Comparison of ENCODE assay signal across 2 cellular contexts in genomic region chr14:62307844-62308243, GRCh38.
TF ChIP-seq lines count a peak whose summit lies in the region.

No MANE protein-coding gene starts in this region.

TF ChIP-seq in H1, 55 proteins besides CTCF, POLR2A, EP300 and RAD21 (continued from another document):
- no peak for TF ChIP-seq SP1 (IDR thresholded peaks at IDR 0.05; ENCODE audit: low read depth, low read length)

TF ChIP-seq in HepG2, 621 proteins besides CTCF, POLR2A, EP300 and RAD21 (continued from another document):
- TF ChIP-seq ZNF879 (CRISPR knock-in tag; IDR thresholded peaks at IDR 0.05), result no peak
